In genomic region chr7:22651534-22652243, GRCh38 we compare ENCODE assay signal across 17 cellular contexts.
DNase-seq lines count a peak whose midpoint lies in the region; ATAC-seq, FAIRE-seq and TF ChIP-seq lines count a peak whose summit lies in the region.
"Had no signal": no experiment of that assay in that cellular context is flagged by ENCODE, and none has a peak within 500 bp of the region (broad histone marks: within the 10 kb centered on the region; RNA-seq: fewer than 3 reads in every experiment).

No MANE protein-coding gene starts in this region.

- no peak for TF ChIP-seq POLR2A in vagina (IDR thresholded peaks at IDR 0.05)

- no peak for TF ChIP-seq CTCF in heart right ventricle (IDR thresholded peaks at IDR 0.05)
- no peak for TF ChIP-seq CTCF in right atrium auricular region (IDR thresholded peaks at IDR 0.05)
- no peak for TF ChIP-seq CTCF in astrocyte (IDR thresholded peaks at IDR 0.05; ENCODE audit: insufficient read depth, low read depth, low read length)
- TF ChIP-seq CTCF in foreskin keratinocyte (conservative IDR thresholded peaks at IDR 0.05) = no peak
- TF ChIP-seq CTCF in vagina (IDR thresholded peaks at IDR 0.05) = no peak

- peaks cover 0 to 11% (median 4%) of the 10 kb centered on the region in 11 donors for H3K9me3 ChIP-seq in heart right ventricle
- peaks cover 0 to 7% of the 10 kb centered on the region in 2 donors for H3K9me3 ChIP-seq in right atrium auricular region
- H3K9me3 ChIP-seq in astrocyte (ENCODE audit: insufficient read depth, low read depth, low read length) = peaks cover 3% of the 10 kb centered on the region
- peaks cover 2% of the 10 kb centered on the region for H3K9me3 ChIP-seq in vagina

- intact Hi-C loops in heart right ventricle (cut with DNase I) = loop anchor here in 2 of 10 donors (10.0 kb wide), 2 partner anchors 73 to 87 kb away; partner anchors contain the start of gene IL6 (in 1 of the 2)
- intact Hi-C loops in vagina (cut with DNase I) = no loop called here

- H3K9ac ChIP-seq in astrocyte (ENCODE audit: low read length) = peak overlapping the region; percentile 80

- H3K9me3 Mint-ChIP-seq in astrocyte (ENCODE audit: unreplicated experiment) = peaks cover 23% of the 10 kb centered on the region
- peaks cover 6% of the 10 kb centered on the region for H3K9me3 Mint-ChIP-seq in activated T-helper 17 cell treated with anti-CD3 and anti-CD28 coated beads, Interleukin-2, amount 50 U/mL, for 72 hours

- H3K27ac ChIP-seq in heart right ventricle (peak overlapping the region in 3 of 10 donors; percentile 18 to 54 (median 28)), right atrium auricular region (no peak overlapping the region), astrocyte (ENCODE audit: low read depth, low read length) (peak overlapping the region; percentile 95), foreskin keratinocyte (peak overlapping the region; percentile 84), vagina (no peak overlapping the region)
- H3K27ac ChIP-seq: PC-9 had no signal

- peaks cover 0 to 30% (median 19%) of the 10 kb centered on the region in 9 donors for H3K4me1 ChIP-seq in heart right ventricle
- no peaks in the 10 kb centered on the region for H3K4me1 ChIP-seq in right atrium auricular region
- H3K4me1 ChIP-seq in astrocyte (ENCODE audit: insufficient read depth, low read length) = peaks cover 44% of the 10 kb centered on the region
- H3K4me1 ChIP-seq in foreskin keratinocyte = peaks cover 16% of the 10 kb centered on the region
- no peaks in the 10 kb centered on the region for H3K4me1 ChIP-seq in vagina

- no peak for DNase-seq in heart right ventricle
- no peak for DNase-seq in right atrium auricular region (ENCODE audit: low spot score)
- peak; percentile 77 for DNase-seq in astrocyte (ENCODE audit: low read depth)
- DNase-seq in foreskin keratinocyte = peak; percentile 74 to 81
- no peak for DNase-seq in dedifferentiated amniotic fluid mesenchymal stem cell (ENCODE audit: extremely low spot score)
- DNase-seq in vagina (ENCODE audit: extremely low spot score in 2 of 2) = no peak
- DNase-seq in activated CD4-positive, alpha-beta T cell treated with anti-CD3 and anti-CD28 coated beads, Interleukin-2, amount 50 U/mL, for 4 hours = no peak
- DNase-seq: activated CD4-positive, alpha-beta T cell treated with anti-CD3 and anti-CD28 coated beads, Interleukin-2, amount 50 U/mL, for 48 hours; activated effector memory CD4-positive, alpha-beta T cell treated with Interleukin-2 at 50 U/mL for 16 hours; central memory CD4-positive, alpha-beta T cell; DMS153; kidney; MM.1S; T-helper 2 cell had no signal

- H3K27me3 ChIP-seq in heart right ventricle (no peaks in the 10 kb centered on the region), right atrium auricular region (no peaks in the 10 kb centered on the region), astrocyte (ENCODE audit: insufficient read depth, low read length) (no peaks in the 10 kb centered on the region), foreskin keratinocyte (no peaks in the 10 kb centered on the region), vagina (no peaks in the 10 kb centered on the region)

- peak overlapping the region; percentile 37 for H3K4me3 Mint-ChIP-seq in astrocyte (ENCODE audit: unreplicated experiment)
- no peak overlapping the region for H3K4me3 Mint-ChIP-seq in activated T-helper 17 cell treated with anti-CD3 and anti-CD28 coated beads, Interleukin-2, amount 50 U/mL, for 72 hours

- H3K4me2 ChIP-seq in astrocyte (ENCODE audit: low read length) = peak overlapping the region; percentile 60
- H3K4me2 ChIP-seq: PC-9 had no signal

- H3K36me3 ChIP-seq in heart right ventricle (no peaks in the 10 kb centered on the region), right atrium auricular region (no peaks in the 10 kb centered on the region), astrocyte (ENCODE audit: insufficient read depth, low read length) (no peaks in the 10 kb centered on the region), vagina (no peaks in the 10 kb centered on the region)

- H3K79me2 ChIP-seq in astrocyte (ENCODE audit: insufficient read depth, low read length) = no peaks in the 10 kb centered on the region

- H2AFZ ChIP-seq in astrocyte (ENCODE audit: low read depth, low read length) = peak overlapping the region; percentile 8
- H2AFZ ChIP-seq: PC-9 had no signal

- ATAC-seq in heart right ventricle (peak in 5 of 8 donors; percentile 14 to 73 (median 54)), foreskin keratinocyte (peak; percentile 78)
- no peak for ATAC-seq in activated T-helper 17 cell treated with anti-CD3 and anti-CD28 coated beads, Interleukin-2, amount 50 U/mL, for 72 hours (replicated peaks)

- no peaks in the 10 kb centered on the region for H4K20me1 ChIP-seq in astrocyte (ENCODE audit: insufficient read depth, low read length)

- H3K27me3 Mint-ChIP-seq in astrocyte (ENCODE audit: low read depth, unreplicated experiment) = no peaks in the 10 kb centered on the region
- H3K27me3 Mint-ChIP-seq in activated T-helper 17 cell treated with anti-CD3 and anti-CD28 coated beads, Interleukin-2, amount 50 U/mL, for 72 hours = peaks cover 4% of the 10 kb centered on the region

- H3K4me1 Mint-ChIP-seq in astrocyte (ENCODE audit: low read depth, unreplicated experiment) = peaks cover 52% of the 10 kb centered on the region
- H3K4me1 Mint-ChIP-seq in activated T-helper 17 cell treated with anti-CD3 and anti-CD28 coated beads, Interleukin-2, amount 50 U/mL, for 72 hours = no peaks in the 10 kb centered on the region

- H3K36me3 Mint-ChIP-seq in astrocyte (ENCODE audit: low read depth, unreplicated experiment) = no peaks in the 10 kb centered on the region
- no peaks in the 10 kb centered on the region for H3K36me3 Mint-ChIP-seq in activated T-helper 17 cell treated with anti-CD3 and anti-CD28 coated beads, Interleukin-2, amount 50 U/mL, for 72 hours (ENCODE audit: low read depth)

- FAIRE-seq in astrocyte (lab: Jason Lieb, UNC) = peak; percentile 68
- FAIRE-seq: GM12891, kidney had no signal

- peak overlapping the region; percentile 95 for H3K27ac Mint-ChIP-seq in astrocyte (ENCODE audit: unreplicated experiment)
- H3K27ac Mint-ChIP-seq in activated T-helper 17 cell treated with anti-CD3 and anti-CD28 coated beads, Interleukin-2, amount 50 U/mL, for 72 hours = no peak overlapping the region

- WGBS in heart right ventricle, 2 donors = 56 to 61% methylated on average over 5 of the region's 5 CpGs

- no peak overlapping the region for H3K4me3 ChIP-seq in heart right ventricle
- no peak overlapping the region for H3K4me3 ChIP-seq in right atrium auricular region
- no peak overlapping the region for H3K4me3 ChIP-seq in astrocyte (ENCODE audit: insufficient read depth, low read depth, low read length)
- no peak overlapping the region for H3K4me3 ChIP-seq in vagina
- H3K4me3 ChIP-seq: PC-9 had no signal

Comparison
In these comparisons a context has a peak if more than half of its experiments do, and no peak if none do; other contexts are left out.
1. DNase-seq: peak in astrocyte (single experiment) and foreskin keratinocyte (2 of 2); none in heart right ventricle (0 of 2), right atrium auricular region (single experiment), dedifferentiated amniotic fluid mesenchymal stem cell (single experiment), vagina (0 of 2) and activated CD4-positive, alpha-beta T cell treated with anti-CD3 and anti-CD28 coated beads, Interleukin-2, amount 50 U/mL, for 4 hours (0 of 2).
2. H3K27ac ChIP-seq: peak in astrocyte (single experiment) and foreskin keratinocyte (single experiment); none in right atrium auricular region (0 of 2) and vagina (single experiment).